In genomic region chr7:140003913-140004382, GRCh38 we compare ENCODE assay signal across 9 cellular contexts. TPM values are rescaled to one million over a fixed set of nuclear protein-coding genes. Genes with fewer than 3 reads are reported as not detected.
A peak's percentile ranks its signal among the peaks of the same experiment; 100 is the strongest.
DNase-seq lines count a peak whose midpoint lies in the region; ATAC-seq and TF ChIP-seq lines count a peak whose summit lies in the region.
"Had no signal": no experiment of that assay in that cellular context is flagged by ENCODE, and none has a peak within 500 bp of the region (broad histone marks: within the 10 kb centered on the region; RNA-seq: fewer than 3 reads in every experiment).

No MANE protein-coding gene starts in this region.

- intact Hi-C loops in left colon (cut with DNase I, micrococcal nuclease) = loop anchor here (2.0 to 10.0 kb wide), 4 partner anchors 229 to 507 kb away; partner anchors contain the start of gene HIPK2 (in 1 of the 2)
- intact Hi-C loops in left ventricle myocardium superior (cut with micrococcal nuclease) = loop anchor here (10.0 kb wide), 3 partner anchors 359 to 509 kb away; no protein-coding TSS in a partner anchor

- H3K27me3 ChIP-seq in thoracic aorta (replicated peaks; ENCODE audit: insufficient read depth) = no peaks in the 10 kb centered on the region
- H3K27me3 ChIP-seq: pancreas had no signal

- H3K36me3 ChIP-seq in thoracic aorta = no peaks in the 10 kb centered on the region
- H3K36me3 ChIP-seq: pancreas had no signal

- H3K27ac ChIP-seq in C4-2B (no peak overlapping the region), thoracic aorta (no peak overlapping the region)
- H3K27ac ChIP-seq: pancreas had no signal

- no peaks in the 10 kb centered on the region for H3K4me1 ChIP-seq in thoracic aorta (ENCODE audit: control insufficient read depth in 1 of 2, low read depth in 2 of 2)

- peak; percentile 66 for DNase-seq in NCI-H69 (lab: John Stamatoyannopoulos, UW)
- peak; percentile 77 for DNase-seq in astrocyte of the spinal cord (ENCODE audit: low read depth, low spot score)
- peak in 1 of 2 donors; percentile 23 for DNase-seq in left colon
- no peak for DNase-seq in thoracic aorta (ENCODE audit: low spot score)
- no peak for DNase-seq in activated gamma-delta T cell treated with Interleukin-2 at 50 U/mL for 16 hours
- no peak for DNase-seq in left ventricle myocardium superior

- no peaks in the 10 kb centered on the region for H3K9me3 ChIP-seq in thoracic aorta
- H3K9me3 ChIP-seq: pancreas had no signal

- in situ Hi-C loops in astrocyte of the spinal cord (cut with HindIII; ENCODE audit: low sequenced_read_pairs) = loop anchor here (25.0 kb wide), 1 partner anchor 392 kb away; no protein-coding TSS in a partner anchor

- ATAC-seq in left colon (peak; percentile 47), thoracic aorta (ENCODE audit: insufficient number of reproducible peaks, low FRiP score, low read depth) (no peak), left ventricle myocardium superior (no peak)

- H3K4me3 ChIP-seq in astrocyte of the spinal cord (ENCODE audit: low read depth, low read length) = no peak overlapping the region
- H3K4me3 ChIP-seq in thoracic aorta = no peak overlapping the region
- H3K4me3 ChIP-seq: pancreas had no signal

- TF ChIP-seq CTCF in C4-2B (conservative IDR thresholded peaks at IDR 0.05) (peak; percentile 89), GM12874 (IDR thresholded peaks at IDR 0.05; ENCODE audit: insufficient read depth, low read depth, low read length) (peak; percentile 54), astrocyte of the spinal cord (IDR thresholded peaks at IDR 0.05; ENCODE audit: low read depth, low read length) (peak; percentile 64), thoracic aorta (IDR thresholded peaks at IDR 0.05) (peak; percentile 47)

RNA-seq across cellular contexts. Expression of gene PARP12, which starts 58.8 kb away (rescaled TPM):
- total RNA-seq in left colon (10 to 100 TPM; 58.7 to 63.2 TPM), thoracic aorta (10 to 100 TPM; 51.6 to 53.1 TPM), left ventricle myocardium superior (13.8 TPM)

Comparison
In these comparisons a context has a peak if more than half of its experiments do, and no peak if none do; other contexts are left out.
1. DNase-seq: peak in NCI-H69 (single experiment) and astrocyte of the spinal cord (single experiment); none in thoracic aorta (single experiment), activated gamma-delta T cell treated with Interleukin-2 at 50 U/mL for 16 hours (single experiment) and left ventricle myocardium superior (single experiment).
2. Peak in every context shown above with its lines, with median percentiles within 50 percentile points of each other: CTCF ChIP-seq.